In genomic region chrX:129979207-129979920, GRCh38 we compare ENCODE assay signal across 9 cellular contexts. TPM values are rescaled to one million over a fixed set of nuclear protein-coding genes. Genes with fewer than 3 reads are reported as not detected.
DNase-seq lines count a peak whose midpoint lies in the region; ATAC-seq and TF ChIP-seq lines count a peak whose summit lies in the region.
"Had no signal": no experiment of that assay in that cellular context is flagged by ENCODE, and none has a peak within 500 bp of the region (broad histone marks: within the 10 kb centered on the region; RNA-seq: fewer than 3 reads in every experiment).

No MANE protein-coding gene starts in this region.

- H3K4me3 ChIP-seq in colonic mucosa (no peak overlapping the region), neutrophil (ENCODE audit: low read depth in 1 of 2, low read length in 1 of 2) (no peak overlapping the region)

- TF ChIP-seq CTCF in CD14-positive monocyte (IDR thresholded peaks at IDR 0.05) (no peak), HFFc6 (IDR thresholded peaks at IDR 0.05) (no peak), colonic mucosa (IDR thresholded peaks at IDR 0.05) (no peak), neutrophil (IDR thresholded peaks at IDR 0.05) (no peak)

- H3K27ac ChIP-seq in colonic mucosa (no peak overlapping the region), neutrophil (peak overlapping the region; percentile 27)
- H3K27ac ChIP-seq: brain microvascular endothelial cell had no signal

- H3K36me3 ChIP-seq in colonic mucosa = no peaks in the 10 kb centered on the region
- H3K36me3 ChIP-seq in neutrophil = no peaks in the 10 kb centered on the region
- H3K36me3 ChIP-seq: brain microvascular endothelial cell had no signal

- H3K36me3 Mint-ChIP-seq in CD14-positive monocyte (no peaks in the 10 kb centered on the region), HFFc6 (ENCODE audit: low read depth) (no peaks in the 10 kb centered on the region)

- H3K4me3 Mint-ChIP-seq in CD14-positive monocyte (peak overlapping the region; percentile 64 to 67), HFFc6 (peak overlapping the region; percentile 30; the same call in 1 of the 2 replicates)

- DNase-seq in CD14-positive monocyte (ENCODE audit: low spot score) (no peak), HFFc6 (no peak), colonic mucosa (peak; percentile 20), DMS153 treated with DMSO at 0.1 percent for 48 hours (lab: John Stamatoyannopoulos, UW; ENCODE audit: unreplicated experiment) (no peak), COR-L47 (lab: John Stamatoyannopoulos, UW) (no peak)
- DNase-seq: brain microvascular endothelial cell had no signal

- H3K27ac Mint-ChIP-seq in CD14-positive monocyte (no peak overlapping the region), HFFc6 (0 out of 2 replicates have a peak overlapping the region, but pooled peaks have one; percentile 24)

- H3K27me3 ChIP-seq in colonic mucosa (no peaks in the 10 kb centered on the region), neutrophil (peaks cover 10% of the 10 kb centered on the region)
- H3K27me3 ChIP-seq: brain microvascular endothelial cell had no signal

- H3K4me1 ChIP-seq in colonic mucosa = no peaks in the 10 kb centered on the region
- H3K4me1 ChIP-seq in neutrophil (ENCODE audit: control insufficient read depth in 1 of 2, insufficient read depth in 1 of 2, low read depth in 1 of 2, low read length in 1 of 2) = peaks cover 11 to 22% of the 10 kb centered on the region in 2 experiments

- H3K4me1 Mint-ChIP-seq in CD14-positive monocyte = peaks cover 3% of the 10 kb centered on the region
- H3K4me1 Mint-ChIP-seq in HFFc6 (ENCODE audit: low read depth) = no peaks in the 10 kb centered on the region

- H3K9me3 Mint-ChIP-seq in CD14-positive monocyte (peaks cover 0 to 14% (median 5%) of the 10 kb centered on the region in 7 donors), HFFc6 (no peaks in the 10 kb centered on the region)

- no peak for ATAC-seq in GM21447 (IDR thresholded peaks at IDR 0.05; ENCODE audit: unreplicated experiment)
- ATAC-seq in GM21360 (IDR thresholded peaks at IDR 0.05; ENCODE audit: unreplicated experiment) = no peak

- H3K9me3 ChIP-seq in colonic mucosa (no peaks in the 10 kb centered on the region), neutrophil (no peaks in the 10 kb centered on the region)

- H3K9ac ChIP-seq in colonic mucosa (ENCODE audit: low read depth in 2 of 2, low read length in 2 of 2) = no peak overlapping the region

- H3K27me3 Mint-ChIP-seq in CD14-positive monocyte (ENCODE audit: low read depth in 3 of 3) (peaks cover 2 to 19% (median 9%) of the 10 kb centered on the region in 3 donors), HFFc6 (ENCODE audit: insufficient read depth) (peaks cover 3% of the 10 kb centered on the region)

- intact Hi-C loops in CD14-positive monocyte (cut with micrococcal nuclease) = no loop called here
- intact Hi-C loops in colonic mucosa (cut with DNase I) = no loop called here

RNA-seq across cellular contexts. Expression of gene BCORL1, which starts 3.1 kb away (rescaled TPM):
- under 1 TPM; 0.69 to 0.72 TPM for polyA plus RNA-seq in CD14-positive monocyte
- 10 to 100 TPM; 13.3 to 18.3 (median 14.8) TPM for total RNA-seq in HFFc6 (2021; fragmentation: NEBNext Ultra II Directional; extraction: Animal tissue kit (Norgen Biotek cat#: 25700))
- total RNA-seq in colonic mucosa = 10 to 100 TPM in 1 of 2 donors, 1 to 10 TPM in 1; 8.3 to 14.4 TPM
